In the genomic region with DNA sequence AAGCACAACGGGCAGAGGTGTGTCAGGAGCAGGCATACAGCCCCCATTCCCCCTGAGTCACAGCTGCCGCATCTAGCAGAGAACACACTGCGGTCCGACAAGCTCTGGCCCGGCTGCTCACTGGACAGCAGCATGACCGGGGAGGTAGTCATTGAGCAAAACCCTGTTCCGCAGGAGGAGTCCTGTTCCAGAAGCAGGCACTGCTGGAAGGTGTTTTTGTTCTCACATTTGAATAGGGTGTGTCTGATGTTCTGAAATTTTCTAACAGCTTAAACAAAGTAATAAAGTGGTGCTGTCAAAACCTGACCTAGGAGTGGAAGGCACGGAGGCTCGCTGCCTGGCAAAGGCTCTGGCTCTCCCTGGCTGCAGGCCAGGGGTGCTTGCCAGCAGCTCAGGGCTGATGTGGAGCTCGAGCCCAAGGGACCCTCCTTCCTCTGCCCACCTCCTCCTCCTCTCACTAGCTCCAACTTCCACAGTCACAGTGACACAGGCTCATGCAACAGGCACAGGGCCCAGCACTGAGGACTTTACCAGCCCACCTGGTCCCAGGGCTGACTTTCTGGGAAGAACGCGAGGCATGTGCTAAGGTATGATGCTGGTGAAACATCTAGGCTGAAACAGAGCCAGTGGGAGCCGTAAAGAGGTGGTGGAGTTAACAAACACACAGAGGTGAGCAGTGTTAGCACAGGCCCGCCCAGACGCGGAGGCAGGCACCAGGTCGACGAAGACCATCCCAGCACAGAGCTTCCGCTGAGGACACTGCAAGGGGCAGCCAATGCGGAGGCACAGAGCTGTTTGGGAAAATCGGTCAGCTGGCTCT, we compare ENCODE assay signal across 12 cellular contexts.
DNase-seq lines count a peak whose midpoint lies in the region; ATAC-seq and TF ChIP-seq lines count a peak whose summit lies in the region.
"Had no signal": no experiment of that assay in that cellular context is flagged by ENCODE, and none has a peak within 500 bp of the region (broad histone marks: within the 10 kb centered on the region; RNA-seq: fewer than 3 reads in every experiment).

No MANE protein-coding gene starts in this region.

- no peaks in the 10 kb centered on the region for H3K9me3 ChIP-seq in thyroid gland
- H3K9me3 ChIP-seq: tibial artery had no signal

- H3K27ac ChIP-seq in thyroid gland, result peak overlapping the region in 2 of 3 donors; percentile 40 to 80
- H3K27ac ChIP-seq: tibial artery had no signal

- 37 to 41% methylated on average over 21 of the region's 21 CpGs for WGBS in lower leg skin, 2 donors
- 60 to 69% methylated on average over 17 to 21 of the region's 21 CpGs for WGBS in thyroid gland, 2 donors

- TF ChIP-seq POLR2A in lower leg skin (IDR thresholded peaks at IDR 0.05), result no peak
- TF ChIP-seq POLR2A in thyroid gland (IDR thresholded peaks at IDR 0.05), result no peak

- ATAC-seq in GM21515 (IDR thresholded peaks at IDR 0.05; ENCODE audit: unreplicated experiment), result no peak

- intact Hi-C loops in lower leg skin (cut with DNase I; ENCODE audit: low total_unique reads), result no loop called here
- intact Hi-C loops in thyroid gland (cut with DNase I), result loop anchor here (5.0 kb wide), 1 partner anchor 158 kb away; no protein-coding TSS in a partner anchor

- H3K4me1 ChIP-seq in thyroid gland, result peaks cover 14 to 43% of the 10 kb centered on the region in 2 donors

- peaks cover 43 to 46% of the 10 kb centered on the region in 2 donors for H3K36me3 ChIP-seq in thyroid gland

- H3K27me3 ChIP-seq in thyroid gland, result no peaks in the 10 kb centered on the region
- H3K27me3 ChIP-seq: tibial artery had no signal

- TF ChIP-seq CTCF in lower leg skin (IDR thresholded peaks at IDR 0.05) (no peak), thyroid gland (IDR thresholded peaks at IDR 0.05) (no peak), GM20000 (IDR thresholded peaks at IDR 0.05; ENCODE audit: extremely low read depth, missing control alignments) (no peak)

- H3K4me3 ChIP-seq in lower leg skin (ENCODE audit: low read depth, poor library complexity, severe bottlenecking) (no peak overlapping the region), thyroid gland (replicated peaks in 1 of 3) (no peak overlapping the region)
- H3K4me3 ChIP-seq: tibial artery had no signal

- DNase-seq in activated CD8-positive, alpha-beta memory T cell treated with anti-CD3 and anti-CD28 coated beads, Interleukin-2, amount 50 U/mL, for 4 hours, result peak; percentile 29
- DNase-seq in activated CD8-positive, alpha-beta memory T cell treated with anti-CD3 and anti-CD28 coated beads, Interleukin-2, amount 50 U/mL, for 48 hours, result no peak
- peak; percentile 81 for DNase-seq in astrocyte of the hippocampus (ENCODE audit: low read depth, low spot score)
- peak; percentile 50 to 88 for DNase-seq in lower leg skin (ENCODE audit: low spot score in 2 of 2)
- peak; percentile 78 to 83 for DNase-seq in thyroid gland
- no peak for DNase-seq in NCI-H524 (lab: John Stamatoyannopoulos, UW)
- no peak for DNase-seq in GM20000 (ENCODE audit: low spot score)
- DNase-seq: naive B cell, NCI-H1417 treated with DMSO at 0.1 percent for 48 hours, RPMI8226, tibial artery had no signal

Comparison
In these comparisons a context has a peak if more than half of its experiments do, and no peak if none do; other contexts are left out.
1. DNase-seq: peak in activated CD8-positive, alpha-beta memory T cell treated with anti-CD3 and anti-CD28 coated beads, Interleukin-2, amount 50 U/mL, for 4 hours (single experiment), astrocyte of the hippocampus (single experiment), lower leg skin (2 of 2) and thyroid gland (2 of 2); none in activated CD8-positive, alpha-beta memory T cell treated with anti-CD3 and anti-CD28 coated beads, Interleukin-2, amount 50 U/mL, for 48 hours (single experiment), NCI-H524 (0 of 2) and GM20000 (single experiment).